In genomic region chr16:4350787-4351659, GRCh38 we compare ENCODE assay signal across 8 cellular contexts. TPM values are rescaled to one million over a fixed set of nuclear protein-coding genes. Genes with fewer than 3 reads are reported as not detected.
DNase-seq lines count a peak whose midpoint lies in the region; ATAC-seq, FAIRE-seq and TF ChIP-seq lines count a peak whose summit lies in the region.

Gene PAM16, minus strand, starts transcription at chr16:4351321. Its CDS starts 87 bp downstream, at chr16:4351234.

- ATAC-seq in GM19023 (IDR thresholded peaks at IDR 0.05; ENCODE audit: unreplicated experiment) (peak; percentile 91), HG03196 (IDR thresholded peaks at IDR 0.05; ENCODE audit: unreplicated experiment) (peak; percentile 85), WTC11 (peak; percentile 96)

- H3K27me3 ChIP-seq in bronchial epithelial cell (ENCODE audit: control insufficient read depth, insufficient read depth, low read length): no peaks in the 10 kb centered on the region

- POLR2A ChIA-PET in WTC11 (lab: Charles Lee): interaction anchor here (0.6 to 2.0 kb wide), 6 partner anchors 16 to 78 kb away, joined by 3 to 11 read pairs (median 4); partner anchors contain the start of genes TFAP4 and VASN

- H3K36me3 ChIP-seq in bronchial epithelial cell (ENCODE audit: control insufficient read depth, insufficient read depth, low read length): peaks cover 4% of the 10 kb centered on the region

- H3K36me3 Mint-ChIP-seq in WTC11: peaks cover 6% of the 10 kb centered on the region; the same call in 1 of the 2 replicates

- H3K4me3 Mint-ChIP-seq in WTC11: peak within 1 kb of the TSS; percentile 95

- H3K9me3 Mint-ChIP-seq in WTC11: no peaks in the 10 kb centered on the region

- TF ChIP-seq CTCF in WTC11 (IDR thresholded peaks at IDR 0.05) (no peak), bronchial epithelial cell (IDR thresholded peaks at IDR 0.05; ENCODE audit: insufficient read depth, low read length, severe bottlenecking) (peak; percentile 2)

- peaks cover 11% of the 10 kb centered on the region for H3K4me1 Mint-ChIP-seq in WTC11

- peak; percentile 98 for DNase-seq in AG08396 (ENCODE audit: low spot score)
- peak; percentile 83 for DNase-seq in NCI-H226
- DNase-seq in WTC11 (ENCODE audit: low spot score): peak; percentile 99
- peak; percentile 81 for DNase-seq in bronchial epithelial cell (ENCODE audit: low read depth)
- DNase-seq in inferior parietal cortex (ENCODE audit: extremely low spot score): peak; percentile 94
- DNase-seq in stimulated activated CD4-positive, alpha-beta T cell treated with anti-CD3 and anti-CD28 coated beads, Interleukin-12 subunit alpha, Interleukin-12 subunit beta, amount 100 ng/mL, for 24 hours (ENCODE audit: low read depth in 2 of 2): peak; percentile 98 to 99

- H3K27me3 Mint-ChIP-seq in WTC11 (ENCODE audit: low read depth): 0 out of 2 replicates have a peak, but pooled peaks cover 3% of the 10 kb centered on the region

- peak within 1 kb of the TSS; percentile 65 for H3K4me3 ChIP-seq in bronchial epithelial cell (ENCODE audit: low read depth, low read length)

- FAIRE-seq in bronchial epithelial cell (lab: Jason Lieb, UNC): no peak

- H3K27ac Mint-ChIP-seq in WTC11: peak within 1 kb of the TSS; percentile 70

- CTCF ChIA-PET in WTC11 (lab: Charles Lee): interaction anchor here (0.5 to 5.7 kb wide), 19 partner anchors 9 to 618 kb away, joined by 3 to 102 read pairs (median 6); no protein-coding TSS in a partner anchor

TF ChIP-seq in WTC11, 78 proteins besides CTCF, POLR2A, EP300 and RAD21 (continues in another document):
- TF ChIP-seq GABPB1 (CRISPR knock-in tag; IDR thresholded peaks at IDR 0.05): peak; percentile 0
- TF ChIP-seq ESRRA (CRISPR knock-in tag; IDR thresholded peaks at IDR 0.05; ENCODE audit: borderline replicate concordance): peak; percentile 74; the same call in 1 of the 2 replicates
- TF ChIP-seq NR2C2 (CRISPR knock-in tag; IDR thresholded peaks at IDR 0.05): peak; percentile 79
- TF ChIP-seq EMX1 (CRISPR knock-in tag; IDR thresholded peaks at IDR 0.05): no peak
- TF ChIP-seq ATF1 (CRISPR knock-in tag; IDR thresholded peaks at IDR 0.05): 0 out of 2 replicates have a peak, but pooled peaks have one; percentile 46
- TF ChIP-seq CREB1 (CRISPR knock-in tag; IDR thresholded peaks at IDR 0.05): peak; percentile 33; the same call in 1 of the 2 replicates
- no peak for TF ChIP-seq ZSCAN18 (CRISPR knock-in tag; IDR thresholded peaks at IDR 0.05)
- TF ChIP-seq USF2 (CRISPR knock-in tag; IDR thresholded peaks at IDR 0.05): peak; percentile 12; the same call in 1 of the 2 replicates
- peak; percentile 63 for TF ChIP-seq SP1 (CRISPR knock-in tag; conservative IDR thresholded peaks at IDR 0.05)
- peak; percentile 66; the same call in 1 of the 2 replicates for TF ChIP-seq ZNF121 (CRISPR knock-in tag; IDR thresholded peaks at IDR 0.05)
- TF ChIP-seq ZNF416 (CRISPR knock-in tag; IDR thresholded peaks at IDR 0.05): 0 out of 2 replicates have a peak, but pooled peaks have one; percentile 16
- 0 out of 2 replicates have a peak, but pooled peaks have one; percentile 14 for TF ChIP-seq E2F5 (CRISPR knock-in tag; IDR thresholded peaks at IDR 0.05)
- 0 out of 2 replicates have a peak, but pooled peaks have one; percentile 34 for TF ChIP-seq ARID4B (CRISPR knock-in tag; IDR thresholded peaks at IDR 0.05; ENCODE audit: borderline replicate concordance)
- TF ChIP-seq CBFB (CRISPR knock-in tag; IDR thresholded peaks at IDR 0.05; ENCODE audit: low read depth): no peak
- TF ChIP-seq IRF2 (CRISPR knock-in tag; IDR thresholded peaks at IDR 0.05; ENCODE audit: borderline replicate concordance, low read depth): 0 out of 2 replicates have a peak, but pooled peaks have one; percentile 62
- TF ChIP-seq TCF7 (CRISPR knock-in tag; IDR thresholded peaks at IDR 0.05; ENCODE audit: low read depth): 0 out of 2 replicates have a peak, but pooled peaks have one; percentile 34
- peak; percentile 33; the same call in 1 of the 2 replicates for TF ChIP-seq FOXP4 (CRISPR knock-in tag; IDR thresholded peaks at IDR 0.05)
- TF ChIP-seq PREB (CRISPR knock-in tag; IDR thresholded peaks at IDR 0.05; ENCODE audit: borderline replicate concordance): 0 out of 2 replicates have a peak, but pooled peaks have one; percentile 13
- TF ChIP-seq MYBL2 (CRISPR knock-in tag; IDR thresholded peaks at IDR 0.05): no peak

RNA-seq across cellular contexts. Expression of gene PAM16, which starts in this region (rescaled TPM):
- total RNA-seq in WTC11 (2021) (87.2 to 93.7 TPM (median 88.9 TPM) in 3 replicates), bronchial epithelial cell (50.3 and 54.8 TPM in 2 replicates)

Comparison
In these comparisons a context has a peak if more than half of its experiments do, and no peak if none do; other contexts are left out.
1. Peak in every context shown above with its lines: DNase-seq, ATAC-seq and H3K4me3 ChIP-seq.